28 cellular contexts compared by ENCODE assay signal in the genomic region with DNA sequence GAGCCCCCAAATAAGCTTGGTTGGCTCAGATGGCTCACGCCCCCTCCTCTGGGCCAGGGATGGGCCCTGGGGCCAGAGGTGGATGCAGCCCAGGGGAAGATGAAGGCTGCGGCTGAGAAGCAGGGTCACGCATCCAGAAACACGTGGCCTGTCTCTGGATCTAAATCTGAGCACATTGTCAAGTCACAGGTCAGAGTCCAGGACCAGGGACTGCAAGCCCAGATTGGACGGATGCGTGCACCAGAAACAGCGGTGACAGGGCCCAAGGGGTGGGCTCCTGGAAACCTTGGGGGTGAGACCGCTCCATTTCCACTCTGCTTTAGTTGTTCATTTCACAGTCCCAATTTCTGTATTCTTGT.
DNase-seq lines count a peak whose midpoint lies in the region; ATAC-seq, FAIRE-seq and TF ChIP-seq lines count a peak whose summit lies in the region.
"Had no signal": no experiment of that assay in that cellular context is flagged by ENCODE, and none has a peak within 500 bp of the region (broad histone marks: within the 10 kb centered on the region; RNA-seq: fewer than 3 reads in every experiment).

No MANE protein-coding gene starts in this region.

- H3K9ac ChIP-seq in H9 (ENCODE audit: extremely low read depth, insufficient read length, low read length) (no peak overlapping the region), trophoblast cell (ENCODE audit: low read length) (no peak overlapping the region)
- H3K9ac ChIP-seq: BLaER1 had no signal

- no peak overlapping the region for H2BK20ac ChIP-seq in H9 (ENCODE audit: low read depth, low read length, poor library complexity, severe bottlenecking)

- H3K4ac ChIP-seq in H9 (ENCODE audit: low read depth, low read length) (no peak overlapping the region), trophoblast cell (ENCODE audit: low read depth, low read length) (no peak overlapping the region)

- no peak overlapping the region for H3K4me3 ChIP-seq in bronchial epithelial cell (ENCODE audit: low read depth, low read length)
- H3K4me3 ChIP-seq in trophoblast cell (ENCODE audit: low read depth, low read length) = no peak overlapping the region
- H3K4me3 ChIP-seq in vagina = no peak overlapping the region
- no peak overlapping the region for H3K4me3 ChIP-seq in spleen
- H3K4me3 ChIP-seq: BLaER1, GM12878 had no signal

- H2AFZ ChIP-seq in H9 (ENCODE audit: low read length) = no peak overlapping the region
- no peak overlapping the region for H2AFZ ChIP-seq in trophoblast cell (ENCODE audit: insufficient read depth, low read length, poor library complexity)

- peak; percentile 13 for FAIRE-seq in bronchial epithelial cell (lab: Jason Lieb, UNC)
- FAIRE-seq: A204.1, GM12878, GM12892, GM18507 had no signal

- H3K4me2 ChIP-seq in H9 (ENCODE audit: insufficient read depth, insufficient read length, low read length) (no peak overlapping the region), trophoblast cell (ENCODE audit: low read length) (no peak overlapping the region)
- H3K4me2 ChIP-seq: BLaER1 had no signal

- H2BK12ac ChIP-seq in H9 (ENCODE audit: insufficient read length, low read depth, low read length) (no peak overlapping the region), trophoblast cell (ENCODE audit: low read length) (no peak overlapping the region)

- no peak for DNase-seq in H9
- no peak for DNase-seq in bronchial epithelial cell (ENCODE audit: low read depth)
- no peak for DNase-seq in trophoblast cell
- DNase-seq in vagina (ENCODE audit: extremely low spot score in 2 of 2) = no peak
- no peak for DNase-seq in spleen
- DNase-seq: 8988T; ACHN; BE2C; C1 segment of cervical spinal cord; CD4-positive, alpha-beta memory T cell; CD4-positive, CD25-positive, alpha-beta regulatory T cell; CD8-positive, alpha-beta memory T cell; COR-L47; DMS 273 treated with DMSO at 0.1 percent for 48 hours; DMS153; DMS53; DMS79; DND-41; EL; GDM1 had no signal

- no peaks in the 10 kb centered on the region for H3K23me2 ChIP-seq in H9 (ENCODE audit: insufficient read length, low read depth, low read length, poor library complexity, severe bottlenecking)

- H3K27me3 ChIP-seq in H9 (ENCODE audit: insufficient read depth, low read length) (no peaks in the 10 kb centered on the region), bronchial epithelial cell (ENCODE audit: control insufficient read depth, insufficient read depth, low read length) (no peaks in the 10 kb centered on the region), trophoblast cell (ENCODE audit: insufficient read depth, low read length) (no peaks in the 10 kb centered on the region), vagina (no peaks in the 10 kb centered on the region), spleen (replicated peaks in 1 of 7) (peaks cover 0 to 13% (median 0%) of the 10 kb centered on the region in 7 donors)
- H3K27me3 ChIP-seq: BLaER1 had no signal

- H4K8ac ChIP-seq in H9 (replicated peaks; ENCODE audit: insufficient read length, low read depth, low read length) (no peak overlapping the region), trophoblast cell (ENCODE audit: low read depth, low read length) (no peak overlapping the region)

- H3K36me3 Mint-ChIP-seq in H9 (ENCODE audit: insufficient read depth in 1 of 3, low read depth in 3 of 3) = peaks cover 0 to 4% (median 0%) of the 10 kb centered on the region in 3 experiments; a peak in 1 of 7 replicates
- H3K36me3 Mint-ChIP-seq: CD14-positive monocyte; CD4-positive, alpha-beta memory T cell; CD4-positive, CD25-positive, alpha-beta regulatory T cell; CD8-positive, alpha-beta memory T cell had no signal

- H3K23ac ChIP-seq in H9 (ENCODE audit: insufficient read length, low read depth, low read length) (no peak overlapping the region), trophoblast cell (ENCODE audit: low read length) (no peak overlapping the region)

- no peak overlapping the region for H4K5ac ChIP-seq in H9 (ENCODE audit: insufficient read length, low read depth, low read length)

- peaks cover 4 to 8% of the 10 kb centered on the region in 2 experiments; a peak in 3 of 4 replicates for H3K4me1 Mint-ChIP-seq in H9
- H3K4me1 Mint-ChIP-seq: CD4-positive, alpha-beta memory T cell; CD4-positive, CD25-positive, alpha-beta regulatory T cell; CD8-positive, alpha-beta memory T cell had no signal

- peaks cover 2 to 3% of the 10 kb centered on the region in 2 experiments; a peak in 4 of 5 replicates for H3K9me3 Mint-ChIP-seq in H9
- H3K9me3 Mint-ChIP-seq: CD4-positive, CD25-positive, alpha-beta regulatory T cell had no signal

- peak overlapping the region; percentile 77; the same call in 1 of the 2 replicates for H3K14ac ChIP-seq in H9 (ENCODE audit: insufficient read depth, low read length)
- H3K14ac ChIP-seq in trophoblast cell (ENCODE audit: low read length) = peak overlapping the region; percentile 37

- H3K27me3 Mint-ChIP-seq in H9 (ENCODE audit: low read depth) = peaks cover 12% of the 10 kb centered on the region

- H3K79me2 ChIP-seq in H9 (ENCODE audit: insufficient read depth, low read length) (no peaks in the 10 kb centered on the region), trophoblast cell (ENCODE audit: control insufficient read depth, insufficient read depth, low read length, poor library complexity) (no peaks in the 10 kb centered on the region)

- H2AK5ac ChIP-seq in H9 (ENCODE audit: insufficient read length, low read length) (no peak overlapping the region), trophoblast cell (ENCODE audit: low read length) (no peak overlapping the region)

- ATAC-seq in HG03460 (IDR thresholded peaks at IDR 0.05; ENCODE audit: unreplicated experiment) = no peak
- no peak for ATAC-seq in HG03354 (IDR thresholded peaks at IDR 0.05; ENCODE audit: poor library complexity, severe bottlenecking, unreplicated experiment)
- ATAC-seq: GM12878 had no signal

- intact Hi-C loops in vagina (cut with DNase I) = no loop called here
- intact Hi-C loops in spleen (cut with DNase I; ENCODE audit: low total_unique reads) = no loop called here

- H4K12ac ChIP-seq in trophoblast cell (ENCODE audit: low read depth, low read length) = no peak overlapping the region

- no peak overlapping the region for H4K91ac ChIP-seq in H9 (ENCODE audit: insufficient read length, low read depth, low read length)
- H4K91ac ChIP-seq in trophoblast cell (ENCODE audit: low read depth, low read length) = no peak overlapping the region

- no peaks in the 10 kb centered on the region for H3K79me1 ChIP-seq in H9 (ENCODE audit: insufficient read depth, low read depth, low read length, poor library complexity, severe bottlenecking)
- peaks cover 4% of the 10 kb centered on the region for H3K79me1 ChIP-seq in trophoblast cell (ENCODE audit: low read length)

- H3K4me3 Mint-ChIP-seq in H9 = no peak overlapping the region
- H3K4me3 Mint-ChIP-seq: CD14-positive monocyte; CD4-positive, CD25-positive, alpha-beta regulatory T cell; CD8-positive, alpha-beta memory T cell had no signal

- H3K18ac ChIP-seq in H9 (ENCODE audit: insufficient read length, low read depth, low read length) (no peak overlapping the region), trophoblast cell (ENCODE audit: low read length) (no peak overlapping the region)

- H3K36me3 ChIP-seq in bronchial epithelial cell (ENCODE audit: control insufficient read depth, insufficient read depth, low read length) (no peaks in the 10 kb centered on the region), trophoblast cell (ENCODE audit: control insufficient read depth in 1 of 2, insufficient read depth in 2 of 2, low read length in 2 of 2) (no peaks in the 10 kb centered on the region), vagina (no peaks in the 10 kb centered on the region), spleen (no peaks in the 10 kb centered on the region)
- H3K36me3 ChIP-seq: BE2C, BLaER1 had no signal

- H3K56ac ChIP-seq in H9 (ENCODE audit: insufficient read length, low read depth, low read length) = no peak overlapping the region

- no peak overlapping the region for H2BK120ac ChIP-seq in H9 (ENCODE audit: low read depth, low read length, poor library complexity, severe bottlenecking)
- no peak overlapping the region for H2BK120ac ChIP-seq in trophoblast cell (ENCODE audit: insufficient read depth, low read length, poor library complexity)

- H3K9me3 ChIP-seq in H9 (ENCODE audit: control insufficient read depth, low read depth, low read length) (no peaks in the 10 kb centered on the region), trophoblast cell (ENCODE audit: insufficient read depth, low read depth, low read length) (no peaks in the 10 kb centered on the region), vagina (no peaks in the 10 kb centered on the region), spleen (no peaks in the 10 kb centered on the region)
- H3K9me3 ChIP-seq: BE2C, BLaER1 had no signal

- H4K20me1 ChIP-seq in H9 (ENCODE audit: control insufficient read depth, insufficient read depth, insufficient read length) = no peaks in the 10 kb centered on the region
- H4K20me1 ChIP-seq: BLaER1 had no signal

- no peak overlapping the region for H3K27ac ChIP-seq in H9 (ENCODE audit: insufficient read length, low read depth, low read length)
- H3K27ac ChIP-seq in trophoblast cell (ENCODE audit: low read depth, low read length) = no peak overlapping the region
- peak overlapping the region; percentile 56 for H3K27ac ChIP-seq in vagina
- no peak overlapping the region for H3K27ac ChIP-seq in spleen
- H3K27ac ChIP-seq: BLaER1 had no signal

- no peak overlapping the region for H3K27ac Mint-ChIP-seq in H9
- H3K27ac Mint-ChIP-seq: CD4-positive, CD25-positive, alpha-beta regulatory T cell had no signal

- H2BK5ac ChIP-seq in H9 (ENCODE audit: insufficient read length, low read length) (no peak overlapping the region), trophoblast cell (ENCODE audit: low read depth, low read length, poor library complexity) (no peak overlapping the region)

- WGBS in H9 (ENCODE audit: extremely low coverage, insufficient read length, low lambda C conversion rate) = no CpG with 5 or more reads among the region's 8 CpGs
- WGBS in trophoblast cell (ENCODE audit: extremely low coverage, insufficient coverage, insufficient read length) = no CpG with 5 or more reads among the region's 8 CpGs
- 91 to 95% (median 92%) methylated on average over 8 of the region's 8 CpGs for WGBS in spleen, 5 donors

- no peaks in the 10 kb centered on the region for H3K4me1 ChIP-seq in H9 (ENCODE audit: insufficient read depth, low read length)
- H3K4me1 ChIP-seq in trophoblast cell (ENCODE audit: control insufficient read depth in 1 of 2, insufficient read depth in 2 of 2, low read length in 2 of 2) = peaks cover 2 to 3% of the 10 kb centered on the region in 2 experiments
- H3K4me1 ChIP-seq in vagina = peaks cover 21% of the 10 kb centered on the region
- H3K4me1 ChIP-seq in spleen = no peaks in the 10 kb centered on the region
- H3K4me1 ChIP-seq: BE2C, BLaER1 had no signal

- H3T11ph ChIP-seq in H9 (ENCODE audit: low read length) = no peak overlapping the region

- TF ChIP-seq POLR2A in vagina (IDR thresholded peaks at IDR 0.05) (no peak), spleen (IDR thresholded peaks at IDR 0.05) (no peak)

- no peak overlapping the region for H2BK15ac ChIP-seq in H9 (ENCODE audit: low read depth, low read length)

- TF ChIP-seq CTCF in H9 (conservative IDR thresholded peaks at IDR 0.05) = no peak
- no peak for TF ChIP-seq CTCF in bronchial epithelial cell (IDR thresholded peaks at IDR 0.05; ENCODE audit: insufficient read depth, low read length, severe bottlenecking)
- no peak for TF ChIP-seq CTCF in vagina (IDR thresholded peaks at IDR 0.05)
- no peak for TF ChIP-seq CTCF in spleen (IDR thresholded peaks at IDR 0.05 in 8 of 11, conservative IDR thresholded peaks at IDR 0.05 in 3 of 11)
